Comparison of ENCODE assay signal across 7 cellular contexts in genomic region chr19:39362682-39363657, GRCh38. TPM values are rescaled to one million over a fixed set of nuclear protein-coding genes. Genes with fewer than 3 reads are reported as not detected.
DNase-seq lines count a peak whose midpoint lies in the region; TF ChIP-seq lines count a peak whose summit lies in the region.
"Had no signal": no experiment of that assay in that cellular context is flagged by ENCODE, and none has a peak within 500 bp of the region (broad histone marks: within the 10 kb centered on the region; RNA-seq: fewer than 3 reads in every experiment).

No MANE protein-coding gene starts in this region.

- H3K27me3 ChIP-seq in Karpas-422 (ENCODE audit: low read length) (no peaks in the 10 kb centered on the region), esophagus squamous epithelium (no peaks in the 10 kb centered on the region), skeletal muscle satellite cell (ENCODE audit: control insufficient read depth, insufficient read depth, low read length) (no peaks in the 10 kb centered on the region)

- no peak overlapping the region for H3K9ac ChIP-seq in Karpas-422 (ENCODE audit: low read length)
- H3K9ac ChIP-seq in skeletal muscle satellite cell (ENCODE audit: low read depth, low read length), result peak overlapping the region; percentile 14

- no peaks in the 10 kb centered on the region for H3K9me2 ChIP-seq in Karpas-422 (replicated peaks; ENCODE audit: insufficient read depth, low read length)

- no peak for TF ChIP-seq POLR2A in esophagus squamous epithelium (IDR thresholded peaks at IDR 0.05)

- 63 to 69% methylated on average over 5 of the region's 6 CpGs for WGBS in esophagus squamous epithelium, 2 donors

- H3K79me2 ChIP-seq in Karpas-422 (ENCODE audit: low read length), result peaks cover 7% of the 10 kb centered on the region

- intact Hi-C loops in esophagus squamous epithelium (cut with DNase I), result no loop called here

- no peak overlapping the region for H2AFZ ChIP-seq in Karpas-422 (ENCODE audit: low read length)

- H4K20me1 ChIP-seq in Karpas-422 (ENCODE audit: insufficient read depth, low read depth, low read length), result peaks cover 8% of the 10 kb centered on the region; the same call in 1 of the 2 replicates

- no peaks in the 10 kb centered on the region for H3K9me3 ChIP-seq in Karpas-422 (ENCODE audit: low read length)
- H3K9me3 ChIP-seq in esophagus squamous epithelium, result no peaks in the 10 kb centered on the region
- no peaks in the 10 kb centered on the region for H3K9me3 ChIP-seq in skeletal muscle satellite cell (replicated peaks; ENCODE audit: low read length)

- H3K36me3 ChIP-seq in Karpas-422 (ENCODE audit: insufficient read depth, low read length) (peaks cover 23% of the 10 kb centered on the region; the same call in 1 of the 2 replicates), esophagus squamous epithelium (peaks cover 7 to 99% (median 16%) of the 10 kb centered on the region in 3 donors), skeletal muscle satellite cell (ENCODE audit: insufficient read depth, low read length) (peaks cover 47% of the 10 kb centered on the region)

- H3K4me3 ChIP-seq in Karpas-422 (ENCODE audit: low read length) (no peak overlapping the region), esophagus squamous epithelium (no peak overlapping the region), skeletal muscle satellite cell (ENCODE audit: low read length) (peak overlapping the region; percentile 41)

- peaks cover 24% of the 10 kb centered on the region for H3K4me1 ChIP-seq in Karpas-422 (ENCODE audit: low read length)
- peaks cover 0 to 51% (median 6%) of the 10 kb centered on the region in 3 donors for H3K4me1 ChIP-seq in esophagus squamous epithelium
- peaks cover 24% of the 10 kb centered on the region for H3K4me1 ChIP-seq in skeletal muscle satellite cell (ENCODE audit: control insufficient read depth, insufficient read depth, low read length)

- H3K4me2 ChIP-seq in Karpas-422 (ENCODE audit: low read depth, low read length, poor library complexity, severe bottlenecking) (no peak overlapping the region), skeletal muscle satellite cell (ENCODE audit: low read length) (peak overlapping the region; percentile 36)

- DNase-seq in Karpas-422, result no peak
- DNase-seq in esophagus squamous epithelium (lab: John Stamatoyannopoulos, UW), result no peak
- no peak for DNase-seq in NCI-H510A (lab: John Stamatoyannopoulos, UW)
- no peak for DNase-seq in COLO829 (ENCODE audit: low spot score)
- no peak for DNase-seq in T-helper 9 cell
- DNase-seq: stimulated activated CD4-positive, alpha-beta T cell treated with anti-CD3 and anti-CD28 coated beads, Interleukin-2, amount 100 ng/mL, for 24 hours had no signal

- peak overlapping the region; percentile 10; the same call in 1 of the 2 replicates for H3K27ac ChIP-seq in Karpas-422 (ENCODE audit: low read length)
- H3K27ac ChIP-seq in esophagus squamous epithelium, result peak overlapping the region; percentile 40 to 88 (median 77)

- TF ChIP-seq CTCF in esophagus squamous epithelium (IDR thresholded peaks at IDR 0.05), result no peak

RNA-seq across cellular contexts. Expression of gene SAMD4B, which starts 20.7 kb away (rescaled TPM):
- 50.9 and 78.1 TPM in 2 replicates for total RNA-seq in Karpas-422 (2014; rRNA removed; shearing (Covaris generic); ENCODE audit: low replicate concordance)
- total RNA-seq in esophagus squamous epithelium, result 100 to 1,000 TPM in 1 of 4 donors, 10 to 100 TPM in 3; 49.1 to 131 (median 75.2) TPM
- total RNA-seq in skeletal muscle satellite cell (2012; rRNA removed), result 58.1 and 59.0 TPM in 2 replicates

RNA-seq across cellular contexts. Expression of gene GMFG, which starts 27.1 kb away (rescaled TPM):
- total RNA-seq in Karpas-422 (2014; rRNA removed; shearing (Covaris generic); ENCODE audit: low replicate concordance), result not detected in 2 replicates
- 10 to 100 TPM in 1 of 4 donors, 1 to 10 TPM in 3; 1.9 to 15.8 (median 4.5) TPM for total RNA-seq in esophagus squamous epithelium
- 0.22 TPM in 1 of 2 replicates, not detected in the other for total RNA-seq in skeletal muscle satellite cell (2012; rRNA removed)

RNA-seq across cellular contexts. Expression of gene PAF1, which starts 27.9 kb away (rescaled TPM):
- total RNA-seq in Karpas-422 (2014; rRNA removed; shearing (Covaris generic); ENCODE audit: low replicate concordance), result 25.3 and 26.7 TPM in 2 replicates
- 10 to 100 TPM; 35.4 to 53.6 (median 38.1) TPM for total RNA-seq in esophagus squamous epithelium
- total RNA-seq in skeletal muscle satellite cell (2012; rRNA removed), result 24.8 and 26.0 TPM in 2 replicates

RNA-seq across cellular contexts. Expression of gene MED29, which starts 28.2 kb away (rescaled TPM):
- 18.1 and 18.6 TPM in 2 replicates for total RNA-seq in Karpas-422 (2014; rRNA removed; shearing (Covaris generic); ENCODE audit: low replicate concordance)
- 10 to 100 TPM; 11.8 to 20.1 (median 16.5) TPM for total RNA-seq in esophagus squamous epithelium
- total RNA-seq in skeletal muscle satellite cell (2012; rRNA removed), result 15.5 and 17.5 TPM in 2 replicates

RNA-seq across cellular contexts. Expression of gene LRFN1, which starts 42.3 kb away (rescaled TPM):
- total RNA-seq in Karpas-422 (2014; rRNA removed; shearing (Covaris generic); ENCODE audit: low replicate concordance), result not detected in 2 replicates
- 1 to 10 TPM in 1 of 4 donors, under 1 TPM in 3; 0.35 to 1.3 (median 0.67) TPM for total RNA-seq in esophagus squamous epithelium
- 0.25 and 0.44 TPM in 2 replicates for total RNA-seq in skeletal muscle satellite cell (2012; rRNA removed)
